Comparison of ENCODE assay signal across 1 cellular context in genomic region chr21:37075214-37075770, GRCh38.
TF ChIP-seq lines count a peak whose summit lies in the region.

No MANE protein-coding gene starts in this region.

TF ChIP-seq in GM12878, 131 proteins besides CTCF, POLR2A, EP300 and RAD21:
- TF ChIP-seq FOS (IDR thresholded peaks at IDR 0.05; ENCODE audit: borderline replicate concordance, extremely low read depth, insufficient read length) (no peak), SMARCA5 (IDR thresholded peaks at IDR 0.05) (peak; percentile 58; the same call in 1 of the 2 replicates), EZH2 (IDR thresholded peaks at IDR 0.05; ENCODE audit: borderline replicate concordance, control insufficient read depth, low read depth, low read length) (no peak), SIX5 (IDR thresholded peaks at IDR 0.05; ENCODE audit: low read depth, low read length, severe bottlenecking) (no peak), KDM1A (IDR thresholded peaks at IDR 0.05; ENCODE audit: borderline replicate concordance) (no peak)
- TF ChIP-seq, protein P1, sequence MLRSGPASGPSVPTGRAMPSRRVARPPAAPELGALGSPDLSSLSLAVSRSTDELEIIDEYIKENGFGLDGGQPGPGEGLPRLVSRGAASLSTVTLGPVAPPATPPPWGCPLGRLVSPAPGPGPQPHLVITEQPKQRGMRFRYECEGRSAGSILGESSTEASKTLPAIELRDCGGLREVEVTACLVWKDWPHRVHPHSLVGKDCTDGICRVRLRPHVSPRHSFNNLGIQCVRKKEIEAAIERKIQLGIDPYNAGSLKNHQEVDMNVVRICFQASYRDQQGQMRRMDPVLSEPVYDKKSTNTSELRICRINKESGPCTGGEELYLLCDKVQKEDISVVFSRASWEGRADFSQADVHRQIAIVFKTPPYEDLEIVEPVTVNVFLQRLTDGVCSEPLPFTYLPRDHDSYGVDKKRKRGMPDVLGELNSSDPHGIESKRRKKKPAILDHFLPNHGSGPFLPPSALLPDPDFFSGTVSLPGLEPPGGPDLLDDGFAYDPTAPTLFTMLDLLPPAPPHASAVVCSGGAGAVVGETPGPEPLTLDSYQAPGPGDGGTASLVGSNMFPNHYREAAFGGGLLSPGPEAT (IDR thresholded peaks at IDR 0.05; ENCODE audit: low read depth): no peak
